In the genomic region with DNA sequence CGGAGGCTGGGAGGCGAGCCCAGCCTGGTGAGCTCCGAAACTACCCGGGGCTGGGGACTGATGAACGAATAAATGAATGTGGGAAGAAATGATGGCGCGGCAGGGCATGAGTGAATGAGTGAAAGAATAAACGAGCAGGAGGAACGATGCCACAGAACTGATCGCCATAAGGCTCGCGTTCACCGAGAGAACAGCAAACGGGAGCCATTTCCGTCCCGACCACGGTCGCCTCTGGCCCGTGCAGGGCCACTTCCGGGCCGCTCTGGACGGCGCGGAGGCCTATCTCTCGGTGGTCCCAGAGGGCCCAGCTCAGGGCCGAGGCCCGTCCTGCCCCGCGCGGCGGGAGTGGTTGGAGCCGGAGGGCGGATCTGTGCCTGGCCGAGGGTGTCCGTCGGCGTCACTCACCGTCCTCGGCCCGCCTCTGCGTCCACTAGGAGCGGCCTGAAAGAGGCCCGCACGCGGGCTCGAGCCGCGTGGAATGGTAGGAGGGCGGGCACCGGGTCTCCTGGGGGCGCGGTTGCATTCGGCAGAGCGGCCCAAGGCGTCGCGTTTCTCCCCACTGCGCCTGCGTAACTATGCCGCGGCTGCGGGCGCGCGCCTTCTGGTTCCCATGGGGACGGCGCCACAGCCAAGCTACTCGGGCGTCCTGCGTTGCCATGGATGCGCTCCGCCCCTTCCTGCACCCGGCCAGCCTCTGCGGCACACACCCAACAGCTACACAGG, we compare ENCODE assay signal across 1 cellular context.
TF ChIP-seq lines count a peak whose summit lies in the region.

A gene (minus strand): TSS at position 480 of the 723 bp plus-strand sequence. CDS start 5,116 bp downstream, outside the sequence.

TF ChIP-seq in HepG2, 621 proteins besides CTCF, POLR2A, EP300 and RAD21 (continued from another document and continues in another):
- TF ChIP-seq, protein P1, sequence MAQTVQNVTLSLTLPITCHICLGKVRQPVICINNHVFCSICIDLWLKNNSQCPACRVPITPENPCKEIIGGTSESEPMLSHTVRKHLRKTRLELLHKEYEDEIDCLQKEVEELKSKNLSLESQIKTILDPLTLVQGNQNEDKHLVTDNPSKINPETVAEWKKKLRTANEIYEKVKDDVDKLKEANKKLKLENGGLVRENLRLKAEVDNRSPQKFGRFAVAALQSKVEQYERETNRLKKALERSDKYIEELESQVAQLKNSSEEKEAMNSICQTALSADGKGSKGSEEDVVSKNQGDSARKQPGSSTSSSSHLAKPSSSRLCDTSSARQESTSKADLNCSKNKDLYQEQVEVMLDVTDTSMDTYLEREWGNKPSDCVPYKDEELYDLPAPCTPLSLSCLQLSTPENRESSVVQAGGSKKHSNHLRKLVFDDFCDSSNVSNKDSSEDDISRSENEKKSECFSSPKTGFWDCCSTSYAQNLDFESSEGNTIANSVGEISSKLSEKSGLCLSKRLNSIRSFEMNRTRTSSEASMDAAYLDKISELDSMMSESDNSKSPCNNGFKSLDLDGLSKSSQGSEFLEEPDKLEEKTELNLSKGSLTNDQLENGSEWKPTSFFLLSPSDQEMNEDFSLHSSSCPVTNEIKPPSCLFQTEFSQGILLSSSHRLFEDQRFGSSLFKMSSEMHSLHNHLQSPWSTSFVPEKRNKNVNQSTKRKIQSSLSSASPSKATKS (CRISPR knock-in tag; IDR thresholded peaks at IDR 0.05), result no peak
- TF ChIP-seq POLR2AphosphoS2 (IDR thresholded peaks at IDR 0.05; ENCODE audit: low read depth, low read length) (no peak), ARNT2 (CRISPR knock-in tag; IDR thresholded peaks at IDR 0.05; ENCODE audit: low read depth) (peak; percentile 72; the same call in 1 of the 2 replicates), KDM2A (CRISPR knock-in tag; IDR thresholded peaks at IDR 0.05; ENCODE audit: borderline replicate concordance, low read depth) (peak; percentile 95), ZNF75D (CRISPR knock-in tag; IDR thresholded peaks at IDR 0.05; ENCODE audit: borderline replicate concordance) (no peak), KDM3A (CRISPR knock-in tag; IDR thresholded peaks at IDR 0.05; ENCODE audit: low read depth) (peak; percentile 84), ZNF383 (CRISPR knock-in tag; IDR thresholded peaks at IDR 0.05; ENCODE audit: borderline replicate concordance) (no peak), PCBP2 (optimal IDR thresholded peaks at IDR 0.05; ENCODE audit: low read depth, low read length, poor library complexity, severe bottlenecking) (no peak), ZNF839 (CRISPR knock-in tag; IDR thresholded peaks at IDR 0.05; ENCODE audit: borderline replicate concordance) (no peak), CCDC6 (CRISPR knock-in tag; IDR thresholded peaks at IDR 0.05) (peak; percentile 66; the same call in 1 of the 2 replicates), ZNF367 (CRISPR knock-in tag; IDR thresholded peaks at IDR 0.05; ENCODE audit: borderline replicate concordance) (no peak), ZNF672 (CRISPR knock-in tag; IDR thresholded peaks at IDR 0.05) (no peak), NFRKB (IDR thresholded peaks at IDR 0.05) (no peak), NPAS2 (CRISPR knock-in tag; IDR thresholded peaks at IDR 0.05; ENCODE audit: borderline replicate concordance) (no peak), ZNF674 (CRISPR knock-in tag; IDR thresholded peaks at IDR 0.05; ENCODE audit: low read depth) (no peak), ZMAT3 (CRISPR knock-in tag; conservative IDR thresholded peaks at IDR 0.05) (peak; percentile 90; the same call in 1 of the 2 replicates), MBD4 (IDR thresholded peaks at IDR 0.05; ENCODE audit: borderline replicate concordance, low read length) (no peak), STAG1 (CRISPR knock-in tag; IDR thresholded peaks at IDR 0.05) (no peak), MZF1 (CRISPR knock-in tag; IDR thresholded peaks at IDR 0.05; ENCODE audit: borderline replicate concordance) (no peak), DR1 (CRISPR knock-in tag; IDR thresholded peaks at IDR 0.05) (peak; percentile 54), NBN (conservative IDR thresholded peaks at IDR 0.05) (no peak), ZNF253 (CRISPR knock-in tag; IDR thresholded peaks at IDR 0.05; ENCODE audit: borderline replicate concordance) (no peak), WIZ (CRISPR knock-in tag; IDR thresholded peaks at IDR 0.05) (0 out of 2 replicates have a peak, but pooled peaks have one; percentile 7), ZNF329 (CRISPR knock-in tag; IDR thresholded peaks at IDR 0.05; ENCODE audit: low read depth) (no peak), MEIS1 (CRISPR knock-in tag; IDR thresholded peaks at IDR 0.05; ENCODE audit: borderline replicate concordance) (no peak; the same call in 1 of the 2 replicates), PHF20 (CRISPR knock-in tag; IDR thresholded peaks at IDR 0.05) (peak; percentile 91), ZFP82 (CRISPR knock-in tag; IDR thresholded peaks at IDR 0.05; ENCODE audit: borderline replicate concordance) (peak; percentile 64; the same call in 1 of the 2 replicates)
- TF ChIP-seq, protein P2, sequence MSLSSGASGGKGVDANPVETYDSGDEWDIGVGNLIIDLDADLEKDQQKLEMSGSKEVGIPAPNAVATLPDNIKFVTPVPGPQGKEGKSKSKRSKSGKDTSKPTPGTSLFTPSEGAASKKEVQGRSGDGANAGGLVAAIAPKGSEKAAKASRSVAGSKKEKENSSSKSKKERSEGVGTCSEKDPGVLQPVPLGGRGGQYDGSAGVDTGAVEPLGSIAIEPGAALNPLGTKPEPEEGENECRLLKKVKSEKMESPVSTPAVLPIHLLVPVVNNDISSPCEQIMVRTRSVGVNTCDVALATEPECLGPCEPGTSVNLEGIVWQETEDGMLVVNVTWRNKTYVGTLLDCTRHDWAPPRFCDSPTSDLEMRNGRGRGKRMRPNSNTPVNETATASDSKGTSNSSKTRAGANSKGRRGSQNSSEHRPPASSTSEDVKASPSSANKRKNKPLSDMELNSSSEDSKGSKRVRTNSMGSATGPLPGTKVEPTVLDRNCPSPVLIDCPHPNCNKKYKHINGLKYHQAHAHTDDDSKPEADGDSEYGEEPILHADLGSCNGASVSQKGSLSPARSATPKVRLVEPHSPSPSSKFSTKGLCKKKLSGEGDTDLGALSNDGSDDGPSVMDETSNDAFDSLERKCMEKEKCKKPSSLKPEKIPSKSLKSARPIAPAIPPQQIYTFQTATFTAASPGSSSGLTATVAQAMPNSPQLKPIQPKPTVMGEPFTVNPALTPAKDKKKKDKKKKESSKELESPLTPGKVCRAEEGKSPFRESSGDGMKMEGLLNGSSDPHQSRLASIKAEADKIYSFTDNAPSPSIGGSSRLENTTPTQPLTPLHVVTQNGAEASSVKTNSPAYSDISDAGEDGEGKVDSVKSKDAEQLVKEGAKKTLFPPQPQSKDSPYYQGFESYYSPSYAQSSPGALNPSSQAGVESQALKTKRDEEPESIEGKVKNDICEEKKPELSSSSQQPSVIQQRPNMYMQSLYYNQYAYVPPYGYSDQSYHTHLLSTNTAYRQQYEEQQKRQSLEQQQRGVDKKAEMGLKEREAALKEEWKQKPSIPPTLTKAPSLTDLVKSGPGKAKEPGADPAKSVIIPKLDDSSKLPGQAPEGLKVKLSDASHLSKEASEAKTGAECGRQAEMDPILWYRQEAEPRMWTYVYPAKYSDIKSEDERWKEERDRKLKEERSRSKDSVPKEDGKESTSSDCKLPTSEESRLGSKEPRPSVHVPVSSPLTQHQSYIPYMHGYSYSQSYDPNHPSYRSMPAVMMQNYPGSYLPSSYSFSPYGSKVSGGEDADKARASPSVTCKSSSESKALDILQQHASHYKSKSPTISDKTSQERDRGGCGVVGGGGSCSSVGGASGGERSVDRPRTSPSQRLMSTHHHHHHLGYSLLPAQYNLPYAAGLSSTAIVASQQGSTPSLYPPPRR (CRISPR knock-in tag; IDR thresholded peaks at IDR 0.05; ENCODE audit: borderline replicate concordance), result 0 out of 2 replicates have a peak, but pooled peaks have one; percentile 22
- TF ChIP-seq, protein P3, sequence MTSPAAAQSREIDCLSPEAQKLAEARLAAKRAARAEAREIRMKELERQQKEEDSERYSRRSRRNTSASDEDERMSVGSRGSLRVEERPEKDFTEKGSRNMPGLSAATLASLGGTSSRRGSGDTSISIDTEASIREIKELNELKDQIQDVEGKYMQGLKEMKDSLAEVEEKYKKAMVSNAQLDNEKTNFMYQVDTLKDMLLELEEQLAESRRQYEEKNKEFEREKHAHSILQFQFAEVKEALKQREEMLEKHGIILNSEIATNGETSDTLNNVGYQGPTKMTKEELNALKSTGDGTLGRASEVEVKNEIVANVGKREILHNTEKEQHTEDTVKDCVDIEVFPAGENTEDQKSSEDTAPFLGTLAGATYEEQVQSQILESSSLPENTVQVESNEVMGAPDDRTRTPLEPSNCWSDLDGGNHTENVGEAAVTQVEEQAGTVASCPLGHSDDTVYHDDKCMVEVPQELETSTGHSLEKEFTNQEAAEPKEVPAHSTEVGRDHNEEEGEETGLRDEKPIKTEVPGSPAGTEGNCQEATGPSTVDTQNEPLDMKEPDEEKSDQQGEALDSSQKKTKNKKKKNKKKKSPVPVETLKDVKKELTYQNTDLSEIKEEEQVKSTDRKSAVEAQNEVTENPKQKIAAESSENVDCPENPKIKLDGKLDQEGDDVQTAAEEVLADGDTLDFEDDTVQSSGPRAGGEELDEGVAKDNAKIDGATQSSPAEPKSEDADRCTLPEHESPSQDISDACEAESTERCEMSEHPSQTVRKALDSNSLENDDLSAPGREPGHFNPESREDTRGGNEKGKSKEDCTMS (CRISPR knock-in tag; conservative IDR thresholded peaks at IDR 0.05), result no peak
- TF ChIP-seq, protein P4, sequence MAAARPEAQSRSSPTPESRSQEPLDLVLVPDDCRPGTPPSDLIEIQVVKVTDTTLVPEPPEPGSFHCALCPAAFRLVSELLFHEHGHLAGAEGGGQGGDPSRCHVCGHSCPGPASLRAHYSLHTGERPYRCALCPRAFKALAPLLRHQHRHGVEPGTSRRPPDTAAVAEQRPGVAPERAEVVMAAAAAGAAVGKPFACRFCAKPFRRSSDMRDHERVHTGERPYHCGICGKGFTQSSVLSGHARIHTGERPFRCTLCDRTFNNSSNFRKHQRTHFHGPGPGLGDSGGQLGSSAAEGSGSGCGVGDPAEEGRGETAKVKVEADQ (CRISPR knock-in tag; IDR thresholded peaks at IDR 0.05; ENCODE audit: borderline replicate concordance), result peak; percentile 45; the same call in 1 of the 2 replicates
- TF ChIP-seq, protein P5, sequence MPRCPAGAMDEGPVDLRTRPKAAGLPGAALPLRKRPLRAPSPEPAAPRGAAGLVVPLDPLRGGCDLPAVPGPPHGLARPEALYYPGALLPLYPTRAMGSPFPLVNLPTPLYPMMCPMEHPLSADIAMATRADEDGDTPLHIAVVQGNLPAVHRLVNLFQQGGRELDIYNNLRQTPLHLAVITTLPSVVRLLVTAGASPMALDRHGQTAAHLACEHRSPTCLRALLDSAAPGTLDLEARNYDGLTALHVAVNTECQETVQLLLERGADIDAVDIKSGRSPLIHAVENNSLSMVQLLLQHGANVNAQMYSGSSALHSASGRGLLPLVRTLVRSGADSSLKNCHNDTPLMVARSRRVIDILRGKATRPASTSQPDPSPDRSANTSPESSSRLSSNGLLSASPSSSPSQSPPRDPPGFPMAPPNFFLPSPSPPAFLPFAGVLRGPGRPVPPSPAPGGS (CRISPR knock-in tag; IDR thresholded peaks at IDR 0.05), result no peak; the same call in none of the 2 replicates
- TF ChIP-seq, protein P6, sequence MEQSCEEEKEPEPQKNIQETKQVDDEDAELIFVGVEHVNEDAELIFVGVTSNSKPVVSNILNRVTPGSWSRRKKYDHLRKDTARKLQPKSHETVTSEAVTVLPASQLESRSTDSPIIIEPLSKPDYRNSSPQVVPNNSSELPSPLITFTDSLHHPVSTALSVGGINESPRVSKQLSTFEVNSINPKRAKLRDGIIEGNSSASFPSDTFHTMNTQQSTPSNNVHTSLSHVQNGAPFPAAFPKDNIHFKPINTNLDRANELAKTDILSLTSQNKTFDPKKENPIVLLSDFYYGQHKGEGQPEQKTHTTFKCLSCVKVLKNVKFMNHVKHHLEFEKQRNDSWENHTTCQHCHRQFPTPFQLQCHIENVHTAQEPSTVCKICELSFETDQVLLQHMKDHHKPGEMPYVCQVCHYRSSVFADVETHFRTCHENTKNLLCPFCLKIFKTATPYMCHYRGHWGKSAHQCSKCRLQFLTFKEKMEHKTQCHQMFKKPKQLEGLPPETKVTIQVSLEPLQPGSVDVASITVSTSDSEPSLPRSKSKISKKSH (CRISPR knock-in tag; IDR thresholded peaks at IDR 0.05; ENCODE audit: borderline replicate concordance), result peak; percentile 45; the same call in 1 of the 2 replicates
- TF ChIP-seq, protein P7, sequence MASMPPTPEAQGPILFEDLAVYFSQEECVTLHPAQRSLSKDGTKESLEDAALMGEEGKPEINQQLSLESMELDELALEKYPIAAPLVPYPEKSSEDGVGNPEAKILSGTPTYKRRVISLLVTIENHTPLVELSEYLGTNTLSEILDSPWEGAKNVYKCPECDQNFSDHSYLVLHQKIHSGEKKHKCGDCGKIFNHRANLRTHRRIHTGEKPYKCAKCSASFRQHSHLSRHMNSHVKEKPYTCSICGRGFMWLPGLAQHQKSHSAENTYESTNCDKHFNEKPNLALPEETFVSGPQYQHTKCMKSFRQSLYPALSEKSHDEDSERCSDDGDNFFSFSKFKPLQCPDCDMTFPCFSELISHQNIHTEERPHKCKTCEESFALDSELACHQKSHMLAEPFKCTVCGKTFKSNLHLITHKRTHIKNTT (CRISPR knock-in tag; IDR thresholded peaks at IDR 0.05), result no peak
- TF ChIP-seq, protein P8, sequence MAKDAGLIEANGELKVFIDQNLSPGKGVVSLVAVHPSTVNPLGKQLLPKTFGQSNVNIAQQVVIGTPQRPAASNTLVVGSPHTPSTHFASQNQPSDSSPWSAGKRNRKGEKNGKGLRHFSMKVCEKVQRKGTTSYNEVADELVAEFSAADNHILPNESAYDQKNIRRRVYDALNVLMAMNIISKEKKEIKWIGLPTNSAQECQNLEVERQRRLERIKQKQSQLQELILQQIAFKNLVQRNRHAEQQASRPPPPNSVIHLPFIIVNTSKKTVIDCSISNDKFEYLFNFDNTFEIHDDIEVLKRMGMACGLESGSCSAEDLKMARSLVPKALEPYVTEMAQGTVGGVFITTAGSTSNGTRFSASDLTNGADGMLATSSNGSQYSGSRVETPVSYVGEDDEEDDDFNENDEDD (CRISPR knock-in tag; IDR thresholded peaks at IDR 0.05; ENCODE audit: borderline replicate concordance), result peak; percentile 84
- TF ChIP-seq, protein P9, sequence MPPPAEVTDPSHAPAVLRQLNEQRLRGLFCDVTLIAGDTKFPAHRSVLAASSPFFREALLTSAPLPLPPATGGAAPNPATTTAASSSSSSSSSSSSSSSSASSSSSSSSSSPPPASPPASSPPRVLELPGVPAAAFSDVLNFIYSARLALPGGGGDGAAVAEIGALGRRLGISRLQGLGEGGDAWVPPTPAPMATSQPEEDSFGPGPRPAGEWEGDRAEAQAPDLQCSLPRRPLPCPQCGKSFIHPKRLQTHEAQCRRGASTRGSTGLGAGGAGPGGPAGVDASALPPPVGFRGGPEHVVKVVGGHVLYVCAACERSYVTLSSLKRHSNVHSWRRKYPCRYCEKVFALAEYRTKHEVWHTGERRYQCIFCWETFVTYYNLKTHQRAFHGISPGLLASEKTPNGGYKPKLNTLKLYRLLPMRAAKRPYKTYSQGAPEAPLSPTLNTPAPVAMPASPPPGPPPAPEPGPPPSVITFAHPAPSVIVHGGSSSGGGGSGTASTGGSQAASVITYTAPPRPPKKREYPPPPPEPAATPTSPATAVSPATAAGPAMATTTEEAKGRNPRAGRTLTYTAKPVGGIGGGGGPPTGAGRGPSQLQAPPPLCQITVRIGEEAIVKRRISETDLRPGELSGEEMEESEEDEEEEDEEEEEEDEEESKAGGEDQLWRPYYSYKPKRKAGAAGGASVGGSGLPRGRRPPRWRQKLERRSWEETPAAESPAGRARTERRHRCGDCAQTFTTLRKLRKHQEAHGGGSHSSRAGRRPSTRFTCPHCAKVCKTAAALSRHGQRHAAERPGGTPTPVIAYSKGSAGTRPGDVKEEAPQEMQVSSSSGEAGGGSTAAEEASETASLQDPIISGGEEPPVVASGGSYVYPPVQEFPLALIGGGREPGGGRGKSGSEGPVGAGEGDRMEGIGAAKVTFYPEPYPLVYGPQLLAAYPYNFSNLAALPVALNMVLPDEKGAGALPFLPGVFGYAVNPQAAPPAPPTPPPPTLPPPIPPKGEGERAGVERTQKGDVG (CRISPR knock-in tag; IDR thresholded peaks at IDR 0.05; ENCODE audit: borderline replicate concordance), result no peak
